Comparison of ENCODE assay signal across 25 cellular contexts in genomic region chr22:50310949-50311444, GRCh38.
"Had no signal": no experiment of that assay in that cellular context is flagged by ENCODE, and none has a peak within 500 bp of the region (broad histone marks: within the 10 kb centered on the region; RNA-seq: fewer than 3 reads in every experiment).

No MANE protein-coding gene starts in this region.

- DNase-seq: activated CD4-positive, alpha-beta memory T cell treated with anti-CD3 and anti-CD28 coated beads for 36 hours; activated CD4-positive, alpha-beta T cell treated with anti-CD3 and anti-CD28 coated beads, Interleukin-2, amount 10 ng/mL, durations not matched to agents 24 days and 14 days; activated CD4-positive, CD25-positive, alpha-beta regulatory T cell treated with anti-CD3 and anti-CD28 coated beads, Interleukin-2, amount 50 U/mL, for 72 hours; activated CD8-positive, alpha-beta memory T cell treated with anti-CD3 and anti-CD28 coated beads, Interleukin-2, amount 50 U/mL, for 4 hours; activated effector memory CD4-positive, alpha-beta T cell treated with anti-CD3 and anti-CD28 coated beads, Interleukin-2, amount 50 U/mL, for 16 hours; activated naive CD4-positive, alpha-beta T cell treated with anti-CD3 and anti-CD28 coated beads for 36 hours; activated naive CD8-positive, alpha-beta T cell treated with anti-CD3 and anti-CD28 coated beads for 36 hours; activated T-cell treated with anti-CD3 and anti-CD28 coated beads, Interleukin-2, amount 50 U/mL, for 1 hour; amniotic stem cell; caudate nucleus; cortex of kidney; effector memory CD8-positive, alpha-beta T cell; foreskin fibroblast; head of caudate nucleus; hippocampal formation; mesendoderm; retina; stimulated activated naive CD4-positive, alpha-beta T cell; T-helper 2 cell; transverse colon had no signal

- H3K27ac ChIP-seq: prostate gland, transverse colon had no signal

- H3K4me1 ChIP-seq: prostate gland had no signal

- H3K36me3 ChIP-seq: prostate gland, transverse colon had no signal

- ATAC-seq: effector memory CD8-positive, alpha-beta T cell; natural killer cell treated with Interleukin-12 subunit alpha and Interleukin-12 subunit beta and Interleukin-15 and Interleukin-18, amount 100 ng/mL, for 72 hours had no signal

- H3K9me3 ChIP-seq: prostate gland, transverse colon had no signal

- H3K27me3 ChIP-seq: transverse colon had no signal

- H3K4me3 ChIP-seq: lung, prostate gland, transverse colon had no signal

- FAIRE-seq: endothelial cell of umbilical vein, urothelium cell line had no signal
